ENCODE assay signal across 16 cellular contexts in genomic region chr1:14841456-14841855, GRCh38.
DNase-seq lines count a peak whose midpoint lies in the region; ATAC-seq and TF ChIP-seq lines count a peak whose summit lies in the region.
"Had no signal": no experiment of that assay in that cellular context is flagged by ENCODE, and none has a peak within 500 bp of the region (broad histone marks: within the 10 kb centered on the region; RNA-seq: fewer than 3 reads in every experiment).

No MANE protein-coding gene starts in this region.

- H3K36me3 ChIP-seq in WERI-Rb-1 (no peaks in the 10 kb centered on the region), H7 (replicated peaks; ENCODE audit: control insufficient read depth, insufficient read depth, low read length) (no peaks in the 10 kb centered on the region)
- H3K36me3 ChIP-seq: BLaER1 had no signal

- peaks cover 17% of the 10 kb centered on the region for H3K9me3 ChIP-seq in WERI-Rb-1 (ENCODE audit: severe bottlenecking)

- TF ChIP-seq CTCF in WERI-Rb-1 (IDR thresholded peaks at IDR 0.05; ENCODE audit: low read depth, low read length): no peak

- H3K4me3 ChIP-seq in WERI-Rb-1 (ENCODE audit: low read depth, low read length): no peak overlapping the region
- H3K4me3 ChIP-seq in H7 (ENCODE audit: insufficient read depth, low read depth, low read length): no peak overlapping the region
- H3K4me3 ChIP-seq: BLaER1, GM23338 had no signal

- H3K27ac ChIP-seq in WERI-Rb-1: no peak overlapping the region
- H3K27ac ChIP-seq: BLaER1 had no signal

- peak; percentile 28 for DNase-seq in NCI-H82 (lab: John Stamatoyannopoulos, UW)
- DNase-seq in NCI-H82 treated with DMSO at 0.1 percent for 48 hours (lab: John Stamatoyannopoulos, UW; ENCODE audit: unreplicated experiment): no peak
- peak; percentile 20 for DNase-seq in WERI-Rb-1
- DNase-seq in iris pigment epithelial cell (ENCODE audit: low read depth): peak; percentile 83
- DNase-seq in Right ventricle myocardium inferior (ENCODE audit: missing footprints): no peak
- DNase-seq in H7: no peak
- DNase-seq: 8988T; CD4-positive, alpha-beta memory T cell; DMS153; DMS79; GDM1; HFFc6 had no signal

- intact Hi-C loops in Right ventricle myocardium inferior (cut with DNase I): no loop called here

- H3K27me3 ChIP-seq in WERI-Rb-1 (ENCODE audit: insufficient read depth, low read depth, severe bottlenecking): no peaks in the 10 kb centered on the region
- no peaks in the 10 kb centered on the region for H3K27me3 ChIP-seq in H7 (ENCODE audit: control insufficient read depth, insufficient read depth, low read length)
- H3K27me3 ChIP-seq: BLaER1 had no signal

- ATAC-seq in Right ventricle myocardium inferior (no peak), GM19395 (IDR thresholded peaks at IDR 0.05; ENCODE audit: unreplicated experiment) (no peak)
- ATAC-seq: GM23338, HCT116 had no signal

Comparison
In these comparisons a context has a peak if more than half of its experiments do, and no peak if none do; other contexts are left out.
1. DNase-seq: peak in NCI-H82 (single experiment), WERI-Rb-1 (single experiment) and iris pigment epithelial cell (single experiment); none in NCI-H82 treated with DMSO at 0.1 percent for 48 hours (single experiment), Right ventricle myocardium inferior (single experiment) and H7 (single experiment).